ENCODE assay signal across 1 cellular context in genomic region chr3:48301020-48301813, GRCh38.
TF ChIP-seq lines count a peak whose summit lies in the region.

TSS of gene NME6 (minus strand) at chr3:48301367.

TF ChIP-seq in HepG2, 621 proteins besides CTCF, POLR2A, EP300 and RAD21 (continued from another document and continues in another):
- TF ChIP-seq ZNF550 (CRISPR knock-in tag; IDR thresholded peaks at IDR 0.05; ENCODE audit: borderline replicate concordance), result no peak
- no peak for TF ChIP-seq ISX (CRISPR knock-in tag; conservative IDR thresholded peaks at IDR 0.05)
- TF ChIP-seq ZNF496 (CRISPR knock-in tag; IDR thresholded peaks at IDR 0.05; ENCODE audit: insufficient replicate concordance), result no peak
- TF ChIP-seq ZBTB49 (CRISPR knock-in tag; IDR thresholded peaks at IDR 0.05; ENCODE audit: borderline replicate concordance), result no peak
- TF ChIP-seq ELF1 (CRISPR knock-in tag; IDR thresholded peaks at IDR 0.05), result peak; percentile 43
- TF ChIP-seq DBP (CRISPR knock-in tag; IDR thresholded peaks at IDR 0.05; ENCODE audit: not compliant biosample characterization), result no peak
- peak; percentile 86 for TF ChIP-seq ARHGAP35 (CRISPR knock-in tag; IDR thresholded peaks at IDR 0.05; ENCODE audit: borderline replicate concordance)
- no peak for TF ChIP-seq MIER2 (CRISPR knock-in tag; IDR thresholded peaks at IDR 0.05)
- peak; percentile 73; the same call in 1 of the 2 replicates for TF ChIP-seq ZNF441 (CRISPR knock-in tag; IDR thresholded peaks at IDR 0.05; ENCODE audit: borderline replicate concordance)
- TF ChIP-seq ZNF296 (CRISPR knock-in tag; conservative IDR thresholded peaks at IDR 0.05), result no peak
- no peak for TF ChIP-seq ZNF260 (CRISPR knock-in tag; IDR thresholded peaks at IDR 0.05; ENCODE audit: borderline replicate concordance, low read depth)
- no peak for TF ChIP-seq ZBTB4 (CRISPR knock-in tag; IDR thresholded peaks at IDR 0.05; ENCODE audit: borderline replicate concordance)
- TF ChIP-seq ZNF280B (CRISPR knock-in tag; IDR thresholded peaks at IDR 0.05; ENCODE audit: borderline replicate concordance), result peak; percentile 99
- TF ChIP-seq ARID3A (IDR thresholded peaks at IDR 0.05; ENCODE audit: low read depth, low read length), result no peak
- TF ChIP-seq HBP1 (CRISPR knock-in tag; IDR thresholded peaks at IDR 0.05; ENCODE audit: low read depth), result peak; percentile 31; the same call in 1 of the 2 replicates
- no peak; the same call in 1 of the 2 replicates for TF ChIP-seq PREB (CRISPR knock-in tag; IDR thresholded peaks at IDR 0.05)
- peak; percentile 96; the same call in 1 of the 2 replicates for TF ChIP-seq ZNF329 (CRISPR knock-in tag; IDR thresholded peaks at IDR 0.05; ENCODE audit: low read depth)
- 0 out of 2 replicates have a peak, but pooled peaks have one; percentile 42 for TF ChIP-seq REXO4 (CRISPR knock-in tag; IDR thresholded peaks at IDR 0.05; ENCODE audit: borderline replicate concordance)
- no peak for TF ChIP-seq MTERF4 (CRISPR knock-in tag; IDR thresholded peaks at IDR 0.05)
- no peak for TF ChIP-seq ZBTB46 (CRISPR knock-in tag; IDR thresholded peaks at IDR 0.05; ENCODE audit: borderline replicate concordance)
- TF ChIP-seq ZNF776 (CRISPR knock-in tag; IDR thresholded peaks at IDR 0.05), result peak; percentile 95
- TF ChIP-seq ZNF274 (CRISPR knock-in tag; IDR thresholded peaks at IDR 0.05), result peak; percentile 95
- TF ChIP-seq KMT2B (CRISPR knock-in tag; IDR thresholded peaks at IDR 0.05), result peak; percentile 95
- no peak; the same call in 1 of the 2 replicates for TF ChIP-seq ZNF790 (CRISPR knock-in tag; IDR thresholded peaks at IDR 0.05; ENCODE audit: borderline replicate concordance)
- peak; percentile 29; the same call in 1 of the 2 replicates for TF ChIP-seq ZNF337 (CRISPR knock-in tag; IDR thresholded peaks at IDR 0.05; ENCODE audit: borderline replicate concordance, low read depth)
- 0 out of 2 replicates have a peak, but pooled peaks have one; percentile 74 for TF ChIP-seq ZNF251 (CRISPR knock-in tag; IDR thresholded peaks at IDR 0.05)
- no peak for TF ChIP-seq MAFG (CRISPR knock-in tag; IDR thresholded peaks at IDR 0.05)
- TF ChIP-seq RXRA (CRISPR knock-in tag; IDR thresholded peaks at IDR 0.05), result peak; percentile 79
- TF ChIP-seq AGO1 (IDR thresholded peaks at IDR 0.05; ENCODE audit: low read depth, low read length, poor library complexity, severe bottlenecking), result peak; percentile 50
- TF ChIP-seq ZSCAN9 (CRISPR knock-in tag; IDR thresholded peaks at IDR 0.05; ENCODE audit: borderline replicate concordance), result peak; percentile 72
- peak; percentile 96 for TF ChIP-seq ZNF18 (CRISPR knock-in tag; IDR thresholded peaks at IDR 0.05; ENCODE audit: insufficient replicate concordance)
- peak; percentile 87; the same call in 1 of the 2 replicates for TF ChIP-seq NAIF1 (CRISPR knock-in tag; IDR thresholded peaks at IDR 0.05; ENCODE audit: borderline replicate concordance)
- no peak for TF ChIP-seq ZFP36L1 (CRISPR knock-in tag; IDR thresholded peaks at IDR 0.05)
- TF ChIP-seq NR2F6 (IDR thresholded peaks at IDR 0.05), result no peak
- TF ChIP-seq NR2F6 (CRISPR knock-in tag; IDR thresholded peaks at IDR 0.05), result peak; percentile 70
- TF ChIP-seq HDAC6 (IDR thresholded peaks at IDR 0.05; ENCODE audit: low read depth, low read length), result peak; percentile 96; the same call in 1 of the 2 replicates
- no peak for TF ChIP-seq PCBP2 (optimal IDR thresholded peaks at IDR 0.05; ENCODE audit: low read depth, low read length, poor library complexity, severe bottlenecking)
- TF ChIP-seq RFXAP (CRISPR knock-in tag; IDR thresholded peaks at IDR 0.05; ENCODE audit: borderline replicate concordance), result peak; percentile 82
- TF ChIP-seq NKX3-1 (CRISPR knock-in tag; IDR thresholded peaks at IDR 0.05), result peak; percentile 95
- TF ChIP-seq PBX2 (CRISPR knock-in tag; IDR thresholded peaks at IDR 0.05), result no peak
- TF ChIP-seq MLLT10 (CRISPR knock-in tag; IDR thresholded peaks at IDR 0.05), result no peak
- 0 out of 2 replicates have a peak, but pooled peaks have one; percentile 37 for TF ChIP-seq ZNF652 (CRISPR knock-in tag; IDR thresholded peaks at IDR 0.05; ENCODE audit: borderline replicate concordance, low read depth)
- peak; percentile 69; the same call in 1 of the 2 replicates for TF ChIP-seq ZNF44 (CRISPR knock-in tag; IDR thresholded peaks at IDR 0.05)
- TF ChIP-seq HMGA1 (CRISPR knock-in tag; conservative IDR thresholded peaks at IDR 0.05), result no peak
- peak; percentile 79 for TF ChIP-seq GFI1 (CRISPR knock-in tag; IDR thresholded peaks at IDR 0.05; ENCODE audit: borderline replicate concordance)
